8 cellular contexts compared by ENCODE assay signal in the genomic region with DNA sequence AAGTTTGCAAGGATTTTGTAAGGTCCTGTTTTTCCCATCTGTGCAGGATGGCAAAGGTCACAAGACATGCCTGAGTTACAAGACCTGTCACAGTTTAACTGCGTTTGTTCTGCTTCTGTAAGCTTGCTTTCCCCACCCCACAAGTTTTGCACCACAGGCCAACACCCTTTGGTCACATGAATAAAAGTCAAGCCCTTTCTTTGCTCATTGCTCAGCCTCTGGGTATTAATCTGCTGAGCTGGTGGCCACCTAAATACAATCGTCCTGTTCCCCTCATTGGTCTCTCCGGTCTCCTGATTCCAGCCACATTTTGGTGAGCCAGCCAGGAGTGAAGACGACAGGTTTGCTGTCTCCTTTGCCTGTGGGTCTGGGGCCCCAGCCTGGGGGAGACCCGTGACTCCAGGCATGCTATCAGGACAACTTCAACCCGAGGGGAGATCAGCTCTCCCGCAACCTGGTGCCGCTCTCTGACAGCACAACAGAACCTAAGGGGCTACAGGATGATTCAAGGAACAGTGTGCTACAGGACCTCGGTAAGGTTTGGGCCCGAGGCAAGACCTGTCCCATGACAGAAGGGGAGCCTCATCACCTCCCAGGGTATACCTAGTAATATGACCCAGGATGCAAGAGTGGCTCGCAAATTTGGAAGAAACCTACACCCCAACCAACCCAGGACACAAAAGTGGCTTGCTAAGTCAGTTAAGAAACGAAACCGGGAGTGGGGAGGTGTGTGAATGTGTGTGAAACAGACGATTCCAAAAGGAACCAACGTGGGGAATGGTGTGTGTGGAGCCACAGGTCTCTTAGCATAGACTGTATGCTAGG.
A peak's percentile ranks its signal among the peaks of the same experiment; 100 is the strongest.
DNase-seq lines count a peak whose midpoint lies in the region; ATAC-seq, FAIRE-seq and TF ChIP-seq lines count a peak whose summit lies in the region.

No MANE protein-coding gene starts in this region.

- peak overlapping the region; percentile 98 for H3K27ac Mint-ChIP-seq in activated naive CD4-positive, alpha-beta T cell treated with anti-CD3 and anti-CD28 coated beads, Interleukin-2, amount 10 ng/mL, durations not matched to agents 7 days and 5 days

- no peaks in the 10 kb centered on the region for H3K27me3 ChIP-seq in muscle layer of duodenum (ENCODE audit: low read depth, low read length)

- DNase-seq in GM12891 (ENCODE audit: insufficient read length, low spot score) (no peak), 8988T (no peak)
- DNase-seq in activated naive CD4-positive, alpha-beta T cell treated with anti-CD3 and anti-CD28 coated beads, Interleukin-2, amount 10 ng/mL, durations not matched to agents 7 days and 5 days, result peak; percentile 29
- no peak for DNase-seq in activated CD8-positive, alpha-beta memory T cell treated with anti-CD3 and anti-CD28 coated beads for 24 hours

- peaks cover 11% of the 10 kb centered on the region for H3K36me3 Mint-ChIP-seq in activated naive CD4-positive, alpha-beta T cell treated with anti-CD3 and anti-CD28 coated beads, Interleukin-2, amount 10 ng/mL, durations not matched to agents 7 days and 5 days

- peak; percentile 78 for FAIRE-seq in GM12891 (lab: Jason Lieb, UNC)

- peak overlapping the region; percentile 70 to 85 for H3K4me3 ChIP-seq in muscle layer of duodenum (ENCODE audit: low read depth in 1 of 2, low read length in 2 of 2)

- H3K36me3 ChIP-seq in muscle layer of duodenum (ENCODE audit: control insufficient read depth in 1 of 2, insufficient read depth in 2 of 2, low read length in 2 of 2), result no peaks in the 10 kb centered on the region

- H3K4me1 ChIP-seq in muscle layer of duodenum (ENCODE audit: control insufficient read depth in 1 of 2, insufficient read depth in 2 of 2, low read length in 2 of 2), result peaks cover 0 to 10% of the 10 kb centered on the region in 2 donors

- peak overlapping the region; percentile 90 for H3K27ac ChIP-seq in muscle layer of duodenum (ENCODE audit: low read length)

- H3K4me1 Mint-ChIP-seq in activated naive CD4-positive, alpha-beta T cell treated with anti-CD3 and anti-CD28 coated beads, Interleukin-2, amount 10 ng/mL, durations not matched to agents 7 days and 5 days, result peaks cover 53% of the 10 kb centered on the region

- no peaks in the 10 kb centered on the region for H3K9me3 Mint-ChIP-seq in activated naive CD4-positive, alpha-beta T cell treated with anti-CD3 and anti-CD28 coated beads, Interleukin-2, amount 10 ng/mL, durations not matched to agents 7 days and 5 days

- no peaks in the 10 kb centered on the region for H3K27me3 Mint-ChIP-seq in activated naive CD4-positive, alpha-beta T cell treated with anti-CD3 and anti-CD28 coated beads, Interleukin-2, amount 10 ng/mL, durations not matched to agents 7 days and 5 days

- peak overlapping the region; percentile 89 for H3K4me3 Mint-ChIP-seq in activated naive CD4-positive, alpha-beta T cell treated with anti-CD3 and anti-CD28 coated beads, Interleukin-2, amount 10 ng/mL, durations not matched to agents 7 days and 5 days

- ATAC-seq in HG03442 (IDR thresholded peaks at IDR 0.05; ENCODE audit: unreplicated experiment) (peak; percentile 36), GM21360 (IDR thresholded peaks at IDR 0.05; ENCODE audit: unreplicated experiment) (no peak), HG03439 (IDR thresholded peaks at IDR 0.05; ENCODE audit: unreplicated experiment) (no peak)

- no peaks in the 10 kb centered on the region for H3K9me3 ChIP-seq in muscle layer of duodenum (ENCODE audit: control insufficient read depth in 1 of 2, low read length in 2 of 2)

- TF ChIP-seq POLR2A in GM12891 (IDR thresholded peaks at IDR 0.05; ENCODE audit: low read depth, low read length), result no peak

- CTCF ChIA-PET in activated naive CD4-positive, alpha-beta T cell treated with anti-CD3 and anti-CD28 coated beads, Interleukin-2, amount 10 ng/mL, durations not matched to agents 7 days and 5 days (lab: Charles Lee), result no interaction called here

TF ChIP-seq in GM12891, 5 proteins besides CTCF, POLR2A, EP300 and RAD21:
- no peak for TF ChIP-seq POLR2AphosphoS5 (IDR thresholded peaks at IDR 0.05; ENCODE audit: low read depth, low read length)
- no peak for TF ChIP-seq TAF1 (IDR thresholded peaks at IDR 0.05; ENCODE audit: low read depth, low read length)
- no peak for TF ChIP-seq SPI1 (IDR thresholded peaks at IDR 0.05; ENCODE audit: low read depth, low read length)
- no peak for TF ChIP-seq PAX5 (IDR thresholded peaks at IDR 0.05; ENCODE audit: insufficient read depth, low read length, severe bottlenecking)
- TF ChIP-seq POU2F2 (IDR thresholded peaks at IDR 0.05; ENCODE audit: low read depth, low read length), result no peak
